12 cellular contexts compared by ENCODE assay signal in genomic region chr13:112072531-112073244, GRCh38. TPM values are rescaled to one million over a fixed set of nuclear protein-coding genes. Genes with fewer than 3 reads are reported as not detected.
DNase-seq lines count a peak whose midpoint lies in the region; ATAC-seq, FAIRE-seq and TF ChIP-seq lines count a peak whose summit lies in the region.
"Had no signal": no experiment of that assay in that cellular context is flagged by ENCODE, and none has a peak within 500 bp of the region (broad histone marks: within the 10 kb centered on the region; RNA-seq: fewer than 3 reads in every experiment).

No MANE protein-coding gene starts in this region.

- 1 to 2% (median 2%) methylated on average over 34 to 77 of the region's 77 CpGs for WGBS in psoas muscle, 3 donors

- no peak overlapping the region for H3K27ac ChIP-seq in psoas muscle
- H3K27ac ChIP-seq: body of pancreas had no signal

- intact Hi-C loops in psoas muscle (cut with DNase I) = no loop called here

- ATAC-seq in psoas muscle (no peak), HG02870 (IDR thresholded peaks at IDR 0.05; ENCODE audit: unreplicated experiment) (no peak)
- ATAC-seq: activated CD8-positive, alpha-beta T cell treated with anti-CD3 and anti-CD28 coated beads for 36 hours; body of pancreas; natural killer cell had no signal

- no peak for TF ChIP-seq CTCF in psoas muscle (IDR thresholded peaks at IDR 0.05)

- peak overlapping the region; percentile 41 for H3K4me3 ChIP-seq in psoas muscle
- H3K4me3 ChIP-seq: body of pancreas had no signal

- no peak for FAIRE-seq in GM19239 (lab: Jason Lieb, UNC)

- H3K27me3 ChIP-seq in psoas muscle (ENCODE audit: insufficient read depth in 3 of 3, low read length in 2 of 3) = peaks cover 10 to 90% (median 36%) of the 10 kb centered on the region in 3 donors

- no peaks in the 10 kb centered on the region for H3K4me1 ChIP-seq in psoas muscle

- no peaks in the 10 kb centered on the region for H3K36me3 ChIP-seq in psoas muscle (ENCODE audit: insufficient read depth in 1 of 2, low read depth in 1 of 2)

- peak; percentile 5 for DNase-seq in H4 (ENCODE audit: low spot score)
- DNase-seq in NCI-H2196 treated with DMSO at 0.1 percent for 48 hours (lab: John Stamatoyannopoulos, UW; ENCODE audit: unreplicated experiment) = peak; percentile 24
- peak; percentile 83 for DNase-seq in epidermal melanocyte (ENCODE audit: insufficient read length, low spot score)
- no peak for DNase-seq in psoas muscle
- DNase-seq in GM19239 (ENCODE audit: insufficient read length, low spot score) = no peak
- DNase-seq in NK-92 treated with Interleukin-12 subunit alpha and Interleukin-12 subunit beta, amount 100 ng/mL, for 24 hours (lab: John Stamatoyannopoulos, UW) = no peak
- no peak for DNase-seq in SHP77 treated with DMSO at 0.1 percent for 48 hours (lab: John Stamatoyannopoulos, UW)
- DNase-seq: activated CD8-positive, alpha-beta T cell treated with anti-CD3 and anti-CD28 coated beads for 36 hours; body of pancreas; GF-D8; natural killer cell had no signal

- H3K9me3 ChIP-seq in psoas muscle = no peaks in the 10 kb centered on the region
- H3K9me3 ChIP-seq: body of pancreas had no signal

RNA-seq across cellular contexts. Expression of gene SOX1, which starts 5.7 kb away (rescaled TPM):
- total RNA-seq in H4 (2014; rRNA removed; shearing (Covaris generic)) = not detected in 2 replicates
- not detected for total RNA-seq in psoas muscle
- polyA plus RNA-seq in psoas muscle = not detected
- total RNA-seq: activated CD8-positive, alpha-beta T cell treated with anti-CD3 and anti-CD28 coated beads for 36 hours; body of pancreas; natural killer cell had no signal

Comparison
In these comparisons a context has a peak if more than half of its experiments do, and no peak if none do; other contexts are left out.
1. DNase-seq: peak in H4 (single experiment), NCI-H2196 treated with DMSO at 0.1 percent for 48 hours (single experiment) and epidermal melanocyte (single experiment); none in psoas muscle (0 of 2), GM19239 (single experiment), NK-92 treated with Interleukin-12 subunit alpha and Interleukin-12 subunit beta, amount 100 ng/mL, for 24 hours (single experiment) and SHP77 treated with DMSO at 0.1 percent for 48 hours (single experiment).